In genomic region chr16:2507679-2508064, GRCh38 we compare ENCODE assay signal across 17 cellular contexts. TPM values are rescaled to one million over a fixed set of nuclear protein-coding genes. Genes with fewer than 3 reads are reported as not detected.
DNase-seq lines count a peak whose midpoint lies in the region; ATAC-seq and TF ChIP-seq lines count a peak whose summit lies in the region.
"Had no signal": no experiment of that assay in that cellular context is flagged by ENCODE, and none has a peak within 500 bp of the region (broad histone marks: within the 10 kb centered on the region; RNA-seq: fewer than 3 reads in every experiment).

No MANE protein-coding gene starts in this region.

- H3F3A ChIP-seq in SK-N-SH (replicated peaks; ENCODE audit: insufficient read depth), result peaks cover 4% of the 10 kb centered on the region

- no peaks in the 10 kb centered on the region for H3K9me2 ChIP-seq in SK-N-SH

- CTCF ChIA-PET in SK-N-SH (lab: Yijun Ruan, JAX), result interaction anchor here (0.6 kb wide), 1 partner anchor 331 kb away, joined by 3 read pairs; no protein-coding TSS in a partner anchor

- H3K4me2 ChIP-seq in SK-N-SH, result no peak overlapping the region

- no peak overlapping the region for H3K9ac ChIP-seq in SK-N-SH

- intact Hi-C loops in Right ventricle myocardium superior (cut with DNase I), result no loop called here
- intact Hi-C loops in cardiac septum (cut with DNase I), result loop anchor here (10.0 kb wide), 1 partner anchor 483 kb away; the partner anchor contains the start of gene NHERF2

- H3K36me3 ChIP-seq in SK-N-SH (replicated peaks in 1 of 2; ENCODE audit: control insufficient read depth in 1 of 2, insufficient read depth in 2 of 2, low read length in 1 of 2), result no peaks in the 10 kb centered on the region
- H3K36me3 ChIP-seq: gastrocnemius medialis had no signal

- H3K27ac Mint-ChIP-seq in T-helper 17 cell (peak overlapping the region; percentile 89), nephron progenitor cell (no peak overlapping the region)
- H3K27ac Mint-ChIP-seq: activated naive CD4-positive, alpha-beta T cell treated with anti-CD3 and anti-CD28 coated beads, Interleukin-2, amount 50 U/mL, for 24 hours had no signal

- H3K27ac ChIP-seq in SK-N-SH (ENCODE audit: low read depth in 2 of 2, low read length in 1 of 2), result no peak overlapping the region

- TF ChIP-seq RAD21 in SK-N-SH (IDR thresholded peaks at IDR 0.05; ENCODE audit: low read length), result no peak

- H3K36me3 Mint-ChIP-seq in T-helper 17 cell (ENCODE audit: low read depth) (no peaks in the 10 kb centered on the region), nephron progenitor cell (ENCODE audit: low read depth) (no peaks in the 10 kb centered on the region)
- H3K36me3 Mint-ChIP-seq: activated naive CD4-positive, alpha-beta T cell treated with anti-CD3 and anti-CD28 coated beads, Interleukin-2, amount 50 U/mL, for 24 hours had no signal

- no peak for TF ChIP-seq CTCF in SK-N-SH (IDR thresholded peaks at IDR 0.05)
- no peak for TF ChIP-seq CTCF in nephron progenitor cell (IDR thresholded peaks at IDR 0.05)

- peaks cover 16% of the 10 kb centered on the region for H3K4me1 Mint-ChIP-seq in T-helper 17 cell
- H3K4me1 Mint-ChIP-seq in nephron progenitor cell, result peaks cover 42% of the 10 kb centered on the region

- 95% methylated on average over 9 of the region's 11 CpGs for WGBS in SK-N-SH (ENCODE audit: low lambda C conversion rate)

- H3K9me3 ChIP-seq in T-helper 17 cell (ENCODE audit: control insufficient read depth, low read length, poor library complexity, severe bottlenecking) (no peaks in the 10 kb centered on the region), SK-N-SH (no peaks in the 10 kb centered on the region)
- H3K9me3 ChIP-seq: gastrocnemius medialis had no signal

- no peaks in the 10 kb centered on the region for H3K79me2 ChIP-seq in SK-N-SH (ENCODE audit: insufficient read depth)

- no peak for TF ChIP-seq EP300 in SK-N-SH (IDR thresholded peaks at IDR 0.05; ENCODE audit: borderline replicate concordance in 1 of 2, low read depth in 1 of 2, low read length in 1 of 2)

- POLR2A ChIA-PET in SK-N-SH (lab: Yijun Ruan, JAX), result no interaction called here

- H2AFZ ChIP-seq in SK-N-SH (ENCODE audit: low read depth), result no peak overlapping the region

- H3K4me1 ChIP-seq in SK-N-SH (ENCODE audit: control insufficient read depth in 1 of 2, insufficient read depth in 2 of 2, low read depth in 1 of 2, low read length in 1 of 2), result peaks cover 0 to 3% of the 10 kb centered on the region in 2 experiments; a peak in 1 of 4 replicates

- ATAC-seq in Right ventricle myocardium superior (ENCODE audit: poor library complexity), result peak; percentile 46
- peak; percentile 28 for ATAC-seq in T-helper 17 cell
- ATAC-seq in HG03432 (IDR thresholded peaks at IDR 0.05; ENCODE audit: unreplicated experiment), result no peak
- ATAC-seq: gastrocnemius medialis had no signal

- H3K9me3 Mint-ChIP-seq in nephron progenitor cell, result no peaks in the 10 kb centered on the region
- H3K9me3 Mint-ChIP-seq: activated naive CD4-positive, alpha-beta T cell treated with anti-CD3 and anti-CD28 coated beads, Interleukin-2, amount 50 U/mL, for 24 hours had no signal

- no peak overlapping the region for H3K4me3 ChIP-seq in SK-N-SH (ENCODE audit: low read depth in 2 of 2, low read length in 1 of 2)
- H3K4me3 ChIP-seq: gastrocnemius medialis had no signal

- H4K20me1 ChIP-seq in SK-N-SH (ENCODE audit: insufficient read depth), result no peaks in the 10 kb centered on the region

- H3K27me3 ChIP-seq in SK-N-SH (ENCODE audit: insufficient read depth), result no peaks in the 10 kb centered on the region
- H3K27me3 ChIP-seq: gastrocnemius medialis had no signal

- H3K4me3 Mint-ChIP-seq in T-helper 17 cell (no peak overlapping the region), nephron progenitor cell (no peak overlapping the region)
- H3K4me3 Mint-ChIP-seq: activated CD8-positive, alpha-beta T cell treated with anti-CD3 and anti-CD28 coated beads, Interleukin-2, amount 10 ng/mL, durations not matched to agents 7 days and 5 days; activated naive CD4-positive, alpha-beta T cell treated with anti-CD3 and anti-CD28 coated beads, Interleukin-2, amount 50 U/mL, for 24 hours had no signal

- H3K27me3 Mint-ChIP-seq in T-helper 17 cell, result no peaks in the 10 kb centered on the region
- peaks cover 14% of the 10 kb centered on the region for H3K27me3 Mint-ChIP-seq in nephron progenitor cell (ENCODE audit: low read depth, poor library complexity)
- H3K27me3 Mint-ChIP-seq: activated naive CD4-positive, alpha-beta T cell treated with anti-CD3 and anti-CD28 coated beads, Interleukin-2, amount 50 U/mL, for 24 hours had no signal

- DNase-seq in Right ventricle myocardium superior (peak; percentile 83), cardiac septum (ENCODE audit: low spot score) (no peak), T-helper 17 cell (no peak), medulla oblongata (ENCODE audit: extremely low spot score) (peak; percentile 38), T1000 (lab: John Stamatoyannopoulos, UW) (no peak), SK-N-SH (no peak), nephron progenitor cell (no peak)
- DNase-seq: activated CD8-positive, alpha-beta T cell treated with anti-CD3 and anti-CD28 coated beads, Interleukin-2, amount 10 ng/mL, durations not matched to agents 7 days and 5 days; NCI-H524; T-helper 1 cell had no signal

TF ChIP-seq in SK-N-SH, 30 proteins besides CTCF, POLR2A, EP300 and RAD21 (continues in another document):
- TF ChIP-seq, protein P1, sequence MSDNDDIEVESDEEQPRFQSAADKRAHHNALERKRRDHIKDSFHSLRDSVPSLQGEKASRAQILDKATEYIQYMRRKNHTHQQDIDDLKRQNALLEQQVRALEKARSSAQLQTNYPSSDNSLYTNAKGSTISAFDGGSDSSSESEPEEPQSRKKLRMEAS (IDR thresholded peaks at IDR 0.05; ENCODE audit: low read depth), result no peak
- no peak for TF ChIP-seq FOXM1 (IDR thresholded peaks at IDR 0.05; ENCODE audit: low read depth)
- no peak for TF ChIP-seq ELF1 (IDR thresholded peaks at IDR 0.05)
- TF ChIP-seq USF2 (IDR thresholded peaks at IDR 0.05; ENCODE audit: borderline replicate concordance, low read depth, low read length), result no peak
- TF ChIP-seq GABPA (IDR thresholded peaks at IDR 0.05; ENCODE audit: low read depth), result no peak
- no peak for TF ChIP-seq ZBTB33 (IDR thresholded peaks at IDR 0.05; ENCODE audit: borderline replicate concordance, low read depth)
- no peak for TF ChIP-seq RCOR1 (IDR thresholded peaks at IDR 0.05; ENCODE audit: low read length)
- TF ChIP-seq FOXJ3 (CRISPR knock-in tag; IDR thresholded peaks at IDR 0.05), result no peak

RNA-seq across cellular contexts. Expression of gene ATP6V0C, which starts 6.1 kb away (rescaled TPM):
- total RNA-seq in Right ventricle myocardium superior, result 129 TPM
- total RNA-seq in cardiac septum, result 137 TPM
- total RNA-seq in T-helper 17 cell, result 100 to 1,000 TPM; 188 to 189 TPM
- polyA plus RNA-seq in SK-N-SH (2012; rRNA removed), result 30.2 and 80.1 TPM in 2 replicates
- polyA plus RNA-seq in SK-N-SH (2012; cell fraction: cytosol; rRNA removed), result 61.1 and 88.7 TPM in 2 replicates
- polyA plus RNA-seq in SK-N-SH (2012; cell fraction: nucleus; rRNA removed), result 73.3 and 99.4 TPM in 2 replicates

RNA-seq across cellular contexts. Expression of gene AMDHD2, which starts 12.5 kb away (rescaled TPM):
- total RNA-seq in Right ventricle myocardium superior, result 13.4 TPM
- total RNA-seq in cardiac septum, result 12.4 TPM
- 100 to 1,000 TPM; 189 to 206 TPM for total RNA-seq in T-helper 17 cell
- 38.1 and 50.7 TPM in 2 replicates for polyA plus RNA-seq in SK-N-SH (2012; rRNA removed)
- polyA plus RNA-seq in SK-N-SH (2012; cell fraction: cytosol; rRNA removed), result 10.0 and 16.0 TPM in 2 replicates
- polyA plus RNA-seq in SK-N-SH (2012; cell fraction: nucleus; rRNA removed), result 250 and 312 TPM in 2 replicates

RNA-seq across cellular contexts. Expression of gene CEMP1, which starts 23.5 kb away (rescaled TPM):
- total RNA-seq in Right ventricle myocardium superior (not detected), cardiac septum (not detected), T-helper 17 cell (under 1 TPM; 0.23 to 0.75 TPM)
- not detected in 2 replicates for polyA plus RNA-seq in SK-N-SH (2012; rRNA removed)
- polyA plus RNA-seq in SK-N-SH (2012; cell fraction: cytosol; rRNA removed), result not detected in 2 replicates
- 0.12 TPM in 1 of 2 replicates, not detected in the other for polyA plus RNA-seq in SK-N-SH (2012; cell fraction: nucleus; rRNA removed)
- total RNA-seq: A172; activated CD8-positive, alpha-beta T cell treated with anti-CD3 and anti-CD28 coated beads, Interleukin-2, amount 10 ng/mL, durations not matched to agents 7 days and 5 days; dermis microvascular lymphatic vessel endothelial cell; gastrocnemius medialis; H1; MCF 10A had no signal
- polyA plus RNA-seq: H1 had no signal

RNA-seq across cellular contexts. Expression of gene PDPK1, which starts 30.1 kb away (rescaled TPM):
- total RNA-seq in Right ventricle myocardium superior, result 38.5 TPM
- 41.0 TPM for total RNA-seq in cardiac septum
- total RNA-seq in T-helper 17 cell, result 10 to 100 TPM; 65.5 to 69.7 TPM
- polyA plus RNA-seq in SK-N-SH (2012; rRNA removed), result 22.0 and 33.4 TPM in 2 replicates
- polyA plus RNA-seq in SK-N-SH (2012; cell fraction: cytosol; rRNA removed), result 18.8 and 27.2 TPM in 2 replicates
- 33.6 and 52.5 TPM in 2 replicates for polyA plus RNA-seq in SK-N-SH (2012; cell fraction: nucleus; rRNA removed)

RNA-seq across cellular contexts. Expression of gene TBC1D24, which starts 32.7 kb away (rescaled TPM):
- 11.8 TPM for total RNA-seq in Right ventricle myocardium superior
- total RNA-seq in cardiac septum, result 8.3 TPM
- total RNA-seq in T-helper 17 cell, result 1 to 10 TPM; 4.4 to 8.4 TPM
- 5.6 and 6.7 TPM in 2 replicates for polyA plus RNA-seq in SK-N-SH (2012; rRNA removed)
- 2.7 and 3.9 TPM in 2 replicates for polyA plus RNA-seq in SK-N-SH (2012; cell fraction: cytosol; rRNA removed)
- 18.3 and 20.6 TPM in 2 replicates for polyA plus RNA-seq in SK-N-SH (2012; cell fraction: nucleus; rRNA removed)

Comparison
In these comparisons a context has a peak if more than half of its experiments do, and no peak if none do; other contexts are left out.
1. DNase-seq: peak in Right ventricle myocardium superior (single experiment) and medulla oblongata (single experiment); none in cardiac septum (single experiment), T-helper 17 cell (0 of 3), T1000 (single experiment), SK-N-SH (single experiment) and nephron progenitor cell (single experiment).
2. RNA of gene AMDHD2, which starts 12.5 kb away (total RNA-seq): 189 to 206 TPM in T-helper 17 cell; 13.4 TPM in Right ventricle myocardium superior (single experiment) and 12.4 TPM in cardiac septum (single experiment); every median in the first group is over 10 times any median in the second.